1 cellular context compared by ENCODE assay signal in genomic region chr13:112187527-112188297, GRCh38.
TF ChIP-seq lines count a peak whose summit lies in the region.

No MANE protein-coding gene starts in this region.

TF ChIP-seq in HCT116, 20 proteins besides CTCF, POLR2A, EP300 and RAD21 (continued from another document):
- TF ChIP-seq, protein P1, sequence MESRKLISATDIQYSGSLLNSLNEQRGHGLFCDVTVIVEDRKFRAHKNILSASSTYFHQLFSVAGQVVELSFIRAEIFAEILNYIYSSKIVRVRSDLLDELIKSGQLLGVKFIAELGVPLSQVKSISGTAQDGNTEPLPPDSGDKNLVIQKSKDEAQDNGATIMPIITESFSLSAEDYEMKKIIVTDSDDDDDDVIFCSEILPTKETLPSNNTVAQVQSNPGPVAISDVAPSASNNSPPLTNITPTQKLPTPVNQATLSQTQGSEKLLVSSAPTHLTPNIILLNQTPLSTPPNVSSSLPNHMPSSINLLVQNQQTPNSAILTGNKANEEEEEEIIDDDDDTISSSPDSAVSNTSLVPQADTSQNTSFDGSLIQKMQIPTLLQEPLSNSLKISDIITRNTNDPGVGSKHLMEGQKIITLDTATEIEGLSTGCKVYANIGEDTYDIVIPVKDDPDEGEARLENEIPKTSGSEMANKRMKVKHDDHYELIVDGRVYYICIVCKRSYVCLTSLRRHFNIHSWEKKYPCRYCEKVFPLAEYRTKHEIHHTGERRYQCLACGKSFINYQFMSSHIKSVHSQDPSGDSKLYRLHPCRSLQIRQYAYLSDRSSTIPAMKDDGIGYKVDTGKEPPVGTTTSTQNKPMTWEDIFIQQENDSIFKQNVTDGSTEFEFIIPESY (IDR thresholded peaks at IDR 0.05; ENCODE audit: extremely low read depth, insufficient replicate concordance, low read length): no peak
- TF ChIP-seq EZH2phosphoT487 (IDR thresholded peaks at IDR 0.05; ENCODE audit: borderline replicate concordance) (no peak), SP1 (IDR thresholded peaks at IDR 0.05; ENCODE audit: low read depth) (no peak), ATF3 (IDR thresholded peaks at IDR 0.05) (no peak)
